In the genomic region with DNA sequence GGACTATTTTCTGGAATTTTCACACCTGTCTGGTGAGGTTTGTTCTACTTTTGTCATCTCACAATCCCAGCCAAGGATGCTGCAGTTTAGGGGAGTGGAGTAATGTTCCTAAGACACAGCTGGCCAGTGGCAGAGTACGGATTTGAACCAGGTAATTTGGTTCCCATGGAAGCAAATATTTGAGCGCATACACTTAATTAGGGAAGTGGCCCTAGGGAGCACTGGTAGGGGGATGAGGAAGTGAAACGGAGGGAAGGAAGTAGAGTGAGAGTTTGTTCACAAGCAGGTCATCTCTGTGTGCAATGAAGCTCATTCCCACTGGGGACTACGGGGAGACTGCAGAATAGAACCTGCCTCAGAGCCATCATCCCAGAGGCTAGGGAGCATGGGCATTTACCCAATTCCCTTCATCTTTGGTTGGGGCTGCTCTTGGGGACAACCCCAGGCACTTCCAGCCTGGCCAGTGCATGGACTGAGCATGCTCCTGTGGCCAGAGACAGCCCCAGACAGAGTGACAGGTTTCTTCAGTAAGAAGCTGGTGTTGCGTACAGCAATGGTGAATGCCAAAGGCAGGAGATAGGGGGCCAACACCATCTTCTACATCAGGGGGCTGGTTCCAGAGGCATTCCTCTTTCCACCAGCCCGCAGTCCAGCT, we compare ENCODE assay signal across 1 cellular context.
TF ChIP-seq lines count a peak whose summit lies in the region.

No MANE protein-coding gene starts in this region.

TF ChIP-seq in GM12878, 131 proteins besides CTCF, POLR2A, EP300 and RAD21 (continued from another document and continues in another):
- TF ChIP-seq, protein P1, sequence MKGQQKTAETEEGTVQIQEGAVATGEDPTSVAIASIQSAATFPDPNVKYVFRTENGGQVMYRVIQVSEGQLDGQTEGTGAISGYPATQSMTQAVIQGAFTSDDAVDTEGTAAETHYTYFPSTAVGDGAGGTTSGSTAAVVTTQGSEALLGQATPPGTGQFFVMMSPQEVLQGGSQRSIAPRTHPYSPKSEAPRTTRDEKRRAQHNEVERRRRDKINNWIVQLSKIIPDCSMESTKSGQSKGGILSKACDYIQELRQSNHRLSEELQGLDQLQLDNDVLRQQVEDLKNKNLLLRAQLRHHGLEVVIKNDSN (IDR thresholded peaks at IDR 0.05; ENCODE audit: borderline replicate concordance, extremely low read length, insufficient read depth, low read depth, low read length): no peak
- no peak for TF ChIP-seq KDM1A (IDR thresholded peaks at IDR 0.05; ENCODE audit: borderline replicate concordance)
- no peak for TF ChIP-seq ZNF384 (IDR thresholded peaks at IDR 0.05; ENCODE audit: borderline replicate concordance, low read depth, low read length)
- TF ChIP-seq, protein P2, sequence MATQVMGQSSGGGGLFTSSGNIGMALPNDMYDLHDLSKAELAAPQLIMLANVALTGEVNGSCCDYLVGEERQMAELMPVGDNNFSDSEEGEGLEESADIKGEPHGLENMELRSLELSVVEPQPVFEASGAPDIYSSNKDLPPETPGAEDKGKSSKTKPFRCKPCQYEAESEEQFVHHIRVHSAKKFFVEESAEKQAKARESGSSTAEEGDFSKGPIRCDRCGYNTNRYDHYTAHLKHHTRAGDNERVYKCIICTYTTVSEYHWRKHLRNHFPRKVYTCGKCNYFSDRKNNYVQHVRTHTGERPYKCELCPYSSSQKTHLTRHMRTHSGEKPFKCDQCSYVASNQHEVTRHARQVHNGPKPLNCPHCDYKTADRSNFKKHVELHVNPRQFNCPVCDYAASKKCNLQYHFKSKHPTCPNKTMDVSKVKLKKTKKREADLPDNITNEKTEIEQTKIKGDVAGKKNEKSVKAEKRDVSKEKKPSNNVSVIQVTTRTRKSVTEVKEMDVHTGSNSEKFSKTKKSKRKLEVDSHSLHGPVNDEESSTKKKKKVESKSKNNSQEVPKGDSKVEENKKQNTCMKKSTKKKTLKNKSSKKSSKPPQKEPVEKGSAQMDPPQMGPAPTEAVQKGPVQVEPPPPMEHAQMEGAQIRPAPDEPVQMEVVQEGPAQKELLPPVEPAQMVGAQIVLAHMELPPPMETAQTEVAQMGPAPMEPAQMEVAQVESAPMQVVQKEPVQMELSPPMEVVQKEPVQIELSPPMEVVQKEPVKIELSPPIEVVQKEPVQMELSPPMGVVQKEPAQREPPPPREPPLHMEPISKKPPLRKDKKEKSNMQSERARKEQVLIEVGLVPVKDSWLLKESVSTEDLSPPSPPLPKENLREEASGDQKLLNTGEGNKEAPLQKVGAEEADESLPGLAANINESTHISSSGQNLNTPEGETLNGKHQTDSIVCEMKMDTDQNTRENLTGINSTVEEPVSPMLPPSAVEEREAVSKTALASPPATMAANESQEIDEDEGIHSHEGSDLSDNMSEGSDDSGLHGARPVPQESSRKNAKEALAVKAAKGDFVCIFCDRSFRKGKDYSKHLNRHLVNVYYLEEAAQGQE (IDR thresholded peaks at IDR 0.05; ENCODE audit: low read depth, low read length): no peak
- TF ChIP-seq, protein P3, sequence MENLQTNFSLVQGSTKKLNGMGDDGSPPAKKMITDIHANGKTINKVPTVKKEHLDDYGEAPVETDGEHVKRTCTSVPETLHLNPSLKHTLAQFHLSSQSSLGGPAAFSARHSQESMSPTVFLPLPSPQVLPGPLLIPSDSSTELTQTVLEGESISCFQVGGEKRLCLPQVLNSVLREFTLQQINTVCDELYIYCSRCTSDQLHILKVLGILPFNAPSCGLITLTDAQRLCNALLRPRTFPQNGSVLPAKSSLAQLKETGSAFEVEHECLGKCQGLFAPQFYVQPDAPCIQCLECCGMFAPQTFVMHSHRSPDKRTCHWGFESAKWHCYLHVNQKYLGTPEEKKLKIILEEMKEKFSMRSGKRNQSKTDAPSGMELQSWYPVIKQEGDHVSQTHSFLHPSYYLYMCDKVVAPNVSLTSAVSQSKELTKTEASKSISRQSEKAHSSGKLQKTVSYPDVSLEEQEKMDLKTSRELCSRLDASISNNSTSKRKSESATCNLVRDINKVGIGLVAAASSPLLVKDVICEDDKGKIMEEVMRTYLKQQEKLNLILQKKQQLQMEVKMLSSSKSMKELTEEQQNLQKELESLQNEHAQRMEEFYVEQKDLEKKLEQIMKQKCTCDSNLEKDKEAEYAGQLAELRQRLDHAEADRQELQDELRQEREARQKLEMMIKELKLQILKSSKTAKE (IDR thresholded peaks at IDR 0.05; ENCODE audit: low read depth, poor library complexity, severe bottlenecking): no peak
- TF ChIP-seq, protein P4, sequence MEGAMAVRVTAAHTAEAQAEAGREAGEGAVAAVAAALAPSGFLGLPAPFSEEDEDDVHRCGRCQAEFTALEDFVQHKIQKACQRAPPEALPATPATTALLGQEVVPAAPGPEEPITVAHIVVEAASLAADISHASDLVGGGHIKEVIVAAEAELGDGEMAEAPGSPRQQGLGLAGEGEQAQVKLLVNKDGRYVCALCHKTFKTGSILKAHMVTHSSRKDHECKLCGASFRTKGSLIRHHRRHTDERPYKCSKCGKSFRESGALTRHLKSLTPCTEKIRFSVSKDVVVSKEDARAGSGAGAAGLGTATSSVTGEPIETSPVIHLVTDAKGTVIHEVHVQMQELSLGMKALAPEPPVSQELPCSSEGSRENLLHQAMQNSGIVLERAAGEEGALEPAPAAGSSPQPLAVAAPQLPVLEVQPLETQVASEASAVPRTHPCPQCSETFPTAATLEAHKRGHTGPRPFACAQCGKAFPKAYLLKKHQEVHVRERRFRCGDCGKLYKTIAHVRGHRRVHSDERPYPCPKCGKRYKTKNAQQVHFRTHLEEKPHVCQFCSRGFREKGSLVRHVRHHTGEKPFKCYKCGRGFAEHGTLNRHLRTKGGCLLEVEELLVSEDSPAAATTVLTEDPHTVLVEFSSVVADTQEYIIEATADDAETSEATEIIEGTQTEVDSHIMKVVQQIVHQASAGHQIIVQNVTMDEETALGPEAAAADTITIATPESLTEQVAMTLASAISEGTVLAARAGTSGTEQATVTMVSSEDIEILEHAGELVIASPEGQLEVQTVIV (IDR thresholded peaks at IDR 0.05; ENCODE audit: borderline replicate concordance, partially characterized antibody): no peak
- no peak for TF ChIP-seq RCOR1 (conservative IDR thresholded peaks at IDR 0.05; ENCODE audit: low read depth, low read length)
- TF ChIP-seq KLF5 (IDR thresholded peaks at IDR 0.05; ENCODE audit: partially characterized antibody): no peak
- TF ChIP-seq TARDBP (IDR thresholded peaks at IDR 0.05; ENCODE audit: borderline replicate concordance): no peak
- peak; percentile 50; the same call in 1 of the 2 replicates for TF ChIP-seq BACH1 (IDR thresholded peaks at IDR 0.05; ENCODE audit: borderline replicate concordance)
- TF ChIP-seq, protein P5, sequence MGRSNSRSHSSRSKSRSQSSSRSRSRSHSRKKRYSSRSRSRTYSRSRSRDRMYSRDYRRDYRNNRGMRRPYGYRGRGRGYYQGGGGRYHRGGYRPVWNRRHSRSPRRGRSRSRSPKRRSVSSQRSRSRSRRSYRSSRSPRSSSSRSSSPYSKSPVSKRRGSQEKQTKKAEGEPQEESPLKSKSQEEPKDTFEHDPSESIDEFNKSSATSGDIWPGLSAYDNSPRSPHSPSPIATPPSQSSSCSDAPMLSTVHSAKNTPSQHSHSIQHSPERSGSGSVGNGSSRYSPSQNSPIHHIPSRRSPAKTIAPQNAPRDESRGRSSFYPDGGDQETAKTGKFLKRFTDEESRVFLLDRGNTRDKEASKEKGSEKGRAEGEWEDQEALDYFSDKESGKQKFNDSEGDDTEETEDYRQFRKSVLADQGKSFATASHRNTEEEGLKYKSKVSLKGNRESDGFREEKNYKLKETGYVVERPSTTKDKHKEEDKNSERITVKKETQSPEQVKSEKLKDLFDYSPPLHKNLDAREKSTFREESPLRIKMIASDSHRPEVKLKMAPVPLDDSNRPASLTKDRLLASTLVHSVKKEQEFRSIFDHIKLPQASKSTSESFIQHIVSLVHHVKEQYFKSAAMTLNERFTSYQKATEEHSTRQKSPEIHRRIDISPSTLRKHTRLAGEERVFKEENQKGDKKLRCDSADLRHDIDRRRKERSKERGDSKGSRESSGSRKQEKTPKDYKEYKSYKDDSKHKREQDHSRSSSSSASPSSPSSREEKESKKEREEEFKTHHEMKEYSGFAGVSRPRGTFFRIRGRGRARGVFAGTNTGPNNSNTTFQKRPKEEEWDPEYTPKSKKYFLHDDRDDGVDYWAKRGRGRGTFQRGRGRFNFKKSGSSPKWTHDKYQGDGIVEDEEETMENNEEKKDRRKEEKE (IDR thresholded peaks at IDR 0.05): no peak
- TF ChIP-seq, protein P6, sequence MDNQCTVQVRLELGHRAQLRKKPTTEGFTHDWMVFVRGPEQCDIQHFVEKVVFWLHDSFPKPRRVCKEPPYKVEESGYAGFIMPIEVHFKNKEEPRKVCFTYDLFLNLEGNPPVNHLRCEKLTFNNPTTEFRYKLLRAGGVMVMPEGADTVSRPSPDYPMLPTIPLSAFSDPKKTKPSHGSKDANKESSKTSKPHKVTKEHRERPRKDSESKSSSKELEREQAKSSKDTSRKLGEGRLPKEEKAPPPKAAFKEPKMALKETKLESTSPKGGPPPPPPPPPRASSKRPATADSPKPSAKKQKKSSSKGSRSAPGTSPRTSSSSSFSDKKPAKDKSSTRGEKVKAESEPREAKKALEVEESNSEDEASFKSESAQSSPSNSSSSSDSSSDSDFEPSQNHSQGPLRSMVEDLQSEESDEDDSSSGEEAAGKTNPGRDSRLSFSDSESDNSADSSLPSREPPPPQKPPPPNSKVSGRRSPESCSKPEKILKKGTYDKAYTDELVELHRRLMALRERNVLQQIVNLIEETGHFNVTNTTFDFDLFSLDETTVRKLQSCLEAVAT (IDR thresholded peaks at IDR 0.05): no peak
- no peak for TF ChIP-seq SUPT20H (IDR thresholded peaks at IDR 0.05; ENCODE audit: borderline replicate concordance, control insufficient read depth, low read depth, low read length)
- TF ChIP-seq, protein P7, sequence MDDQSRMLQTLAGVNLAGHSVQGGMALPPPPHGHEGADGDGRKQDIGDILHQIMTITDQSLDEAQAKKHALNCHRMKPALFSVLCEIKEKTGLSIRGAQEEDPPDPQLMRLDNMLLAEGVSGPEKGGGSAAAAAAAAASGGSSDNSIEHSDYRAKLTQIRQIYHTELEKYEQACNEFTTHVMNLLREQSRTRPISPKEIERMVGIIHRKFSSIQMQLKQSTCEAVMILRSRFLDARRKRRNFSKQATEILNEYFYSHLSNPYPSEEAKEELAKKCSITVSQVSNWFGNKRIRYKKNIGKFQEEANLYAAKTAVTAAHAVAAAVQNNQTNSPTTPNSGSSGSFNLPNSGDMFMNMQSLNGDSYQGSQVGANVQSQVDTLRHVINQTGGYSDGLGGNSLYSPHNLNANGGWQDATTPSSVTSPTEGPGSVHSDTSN (IDR thresholded peaks at IDR 0.05; ENCODE audit: insufficient replicate concordance, low read depth, low read length): peak; percentile 40
- peak; percentile 43; the same call in 1 of the 2 replicates for TF ChIP-seq CREM (IDR thresholded peaks at IDR 0.05; ENCODE audit: low read depth)
- TF ChIP-seq RBBP5 (conservative IDR thresholded peaks at IDR 0.05): no peak
- TF ChIP-seq, protein P8, sequence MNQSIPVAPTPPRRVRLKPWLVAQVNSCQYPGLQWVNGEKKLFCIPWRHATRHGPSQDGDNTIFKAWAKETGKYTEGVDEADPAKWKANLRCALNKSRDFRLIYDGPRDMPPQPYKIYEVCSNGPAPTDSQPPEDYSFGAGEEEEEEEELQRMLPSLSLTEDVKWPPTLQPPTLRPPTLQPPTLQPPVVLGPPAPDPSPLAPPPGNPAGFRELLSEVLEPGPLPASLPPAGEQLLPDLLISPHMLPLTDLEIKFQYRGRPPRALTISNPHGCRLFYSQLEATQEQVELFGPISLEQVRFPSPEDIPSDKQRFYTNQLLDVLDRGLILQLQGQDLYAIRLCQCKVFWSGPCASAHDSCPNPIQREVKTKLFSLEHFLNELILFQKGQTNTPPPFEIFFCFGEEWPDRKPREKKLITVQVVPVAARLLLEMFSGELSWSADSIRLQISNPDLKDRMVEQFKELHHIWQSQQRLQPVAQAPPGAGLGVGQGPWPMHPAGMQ (IDR thresholded peaks at IDR 0.05; ENCODE audit: borderline replicate concordance): no peak
- no peak for TF ChIP-seq LARP7 (IDR thresholded peaks at IDR 0.05)
- TF ChIP-seq, protein P9, sequence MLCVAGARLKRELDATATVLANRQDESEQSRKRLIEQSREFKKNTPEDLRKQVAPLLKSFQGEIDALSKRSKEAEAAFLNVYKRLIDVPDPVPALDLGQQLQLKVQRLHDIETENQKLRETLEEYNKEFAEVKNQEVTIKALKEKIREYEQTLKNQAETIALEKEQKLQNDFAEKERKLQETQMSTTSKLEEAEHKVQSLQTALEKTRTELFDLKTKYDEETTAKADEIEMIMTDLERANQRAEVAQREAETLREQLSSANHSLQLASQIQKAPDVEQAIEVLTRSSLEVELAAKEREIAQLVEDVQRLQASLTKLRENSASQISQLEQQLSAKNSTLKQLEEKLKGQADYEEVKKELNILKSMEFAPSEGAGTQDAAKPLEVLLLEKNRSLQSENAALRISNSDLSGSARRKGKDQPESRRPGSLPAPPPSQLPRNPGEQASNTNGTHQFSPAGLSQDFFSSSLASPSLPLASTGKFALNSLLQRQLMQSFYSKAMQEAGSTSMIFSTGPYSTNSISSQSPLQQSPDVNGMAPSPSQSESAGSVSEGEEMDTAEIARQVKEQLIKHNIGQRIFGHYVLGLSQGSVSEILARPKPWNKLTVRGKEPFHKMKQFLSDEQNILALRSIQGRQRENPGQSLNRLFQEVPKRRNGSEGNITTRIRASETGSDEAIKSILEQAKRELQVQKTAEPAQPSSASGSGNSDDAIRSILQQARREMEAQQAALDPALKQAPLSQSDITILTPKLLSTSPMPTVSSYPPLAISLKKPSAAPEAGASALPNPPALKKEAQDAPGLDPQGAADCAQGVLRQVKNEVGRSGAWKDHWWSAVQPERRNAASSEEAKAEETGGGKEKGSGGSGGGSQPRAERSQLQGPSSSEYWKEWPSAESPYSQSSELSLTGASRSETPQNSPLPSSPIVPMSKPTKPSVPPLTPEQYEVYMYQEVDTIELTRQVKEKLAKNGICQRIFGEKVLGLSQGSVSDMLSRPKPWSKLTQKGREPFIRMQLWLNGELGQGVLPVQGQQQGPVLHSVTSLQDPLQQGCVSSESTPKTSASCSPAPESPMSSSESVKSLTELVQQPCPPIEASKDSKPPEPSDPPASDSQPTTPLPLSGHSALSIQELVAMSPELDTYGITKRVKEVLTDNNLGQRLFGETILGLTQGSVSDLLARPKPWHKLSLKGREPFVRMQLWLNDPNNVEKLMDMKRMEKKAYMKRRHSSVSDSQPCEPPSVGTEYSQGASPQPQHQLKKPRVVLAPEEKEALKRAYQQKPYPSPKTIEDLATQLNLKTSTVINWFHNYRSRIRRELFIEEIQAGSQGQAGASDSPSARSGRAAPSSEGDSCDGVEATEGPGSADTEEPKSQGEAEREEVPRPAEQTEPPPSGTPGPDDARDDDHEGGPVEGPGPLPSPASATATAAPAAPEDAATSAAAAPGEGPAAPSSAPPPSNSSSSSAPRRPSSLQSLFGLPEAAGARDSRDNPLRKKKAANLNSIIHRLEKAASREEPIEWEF (IDR thresholded peaks at IDR 0.05; ENCODE audit: insufficient replicate concordance, low read depth, low read length): peak; percentile 44
- no peak for TF ChIP-seq ESRRA (IDR thresholded peaks at IDR 0.05; ENCODE audit: low read length)
- TF ChIP-seq NBN (IDR thresholded peaks at IDR 0.05): peak; percentile 17; the same call in 1 of the 2 replicates
